ENCODE assay signal across 19 cellular contexts in the genomic region with DNA sequence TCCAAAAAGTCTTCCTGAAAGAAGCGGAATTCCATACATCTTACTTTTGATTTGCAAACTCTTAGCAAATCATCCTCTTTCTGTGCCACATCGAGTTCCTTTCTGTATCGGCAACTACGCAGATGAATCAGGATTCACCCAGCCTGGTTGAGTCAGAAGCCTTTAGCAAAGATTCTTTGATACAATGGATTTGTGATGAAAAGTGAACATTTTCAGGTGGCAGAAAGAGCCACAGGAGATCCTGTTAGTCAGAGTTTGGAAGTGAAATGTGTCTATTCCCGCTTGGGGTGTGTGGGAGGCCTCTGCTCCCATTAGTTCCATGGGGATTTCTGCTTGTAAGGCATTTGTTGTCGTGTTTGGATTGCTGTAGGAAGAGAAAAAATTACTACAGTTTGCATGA.
DNase-seq lines count a peak whose midpoint lies in the region; ATAC-seq and TF ChIP-seq lines count a peak whose summit lies in the region.
"Had no signal": no experiment of that assay in that cellular context is flagged by ENCODE, and none has a peak within 500 bp of the region (broad histone marks: within the 10 kb centered on the region; RNA-seq: fewer than 3 reads in every experiment).

No MANE protein-coding gene starts in this region.

- no peak for TF ChIP-seq EP300 in transverse colon (IDR thresholded peaks at IDR 0.05; ENCODE audit: low read depth)

- H3K9me3 ChIP-seq in heart right ventricle: no peaks in the 10 kb centered on the region
- H3K9me3 ChIP-seq in smooth muscle cell (replicated peaks; ENCODE audit: low read depth): no peaks in the 10 kb centered on the region
- H3K9me3 ChIP-seq in transverse colon: no peaks in the 10 kb centered on the region
- H3K9me3 ChIP-seq: MG63 had no signal

- no peaks in the 10 kb centered on the region for H3K79me2 ChIP-seq in smooth muscle cell (ENCODE audit: low read depth)

- peaks cover 6% of the 10 kb centered on the region for H3F3A ChIP-seq in smooth muscle cell (ENCODE audit: low read depth)

- TF ChIP-seq CTCF in heart right ventricle (IDR thresholded peaks at IDR 0.05) (no peak), smooth muscle cell (IDR thresholded peaks at IDR 0.05; ENCODE audit: borderline replicate concordance, insufficient read depth, poor library complexity, severe bottlenecking) (no peak), transverse colon (IDR thresholded peaks at IDR 0.05) (no peak)

- no peak overlapping the region for H3K9ac ChIP-seq in smooth muscle cell (ENCODE audit: low read depth)
- H3K9ac ChIP-seq: KMS-11 had no signal

- intact Hi-C loops in heart right ventricle (cut with DNase I): loop anchor here in 6 of 10 donors (5.0 to 10.0 kb wide), 9 partner anchors 55 to 285 kb away; no protein-coding TSS in a partner anchor
- intact Hi-C loops in Right ventricle myocardium inferior (cut with DNase I): no loop called here
- intact Hi-C loops in transverse colon (cut with DNase I; ENCODE audit: low total_unique reads): no loop called here

- H3K36me3 ChIP-seq in heart right ventricle (no peaks in the 10 kb centered on the region), smooth muscle cell (ENCODE audit: low read depth) (no peaks in the 10 kb centered on the region), transverse colon (no peaks in the 10 kb centered on the region)
- H3K36me3 ChIP-seq: MG63 had no signal

- no peaks in the 10 kb centered on the region for H4K20me1 ChIP-seq in smooth muscle cell (ENCODE audit: low read depth)

- ATAC-seq in heart right ventricle (no peak), Right ventricle myocardium inferior (no peak), HG03460 (IDR thresholded peaks at IDR 0.05; ENCODE audit: unreplicated experiment) (no peak), HG02763 (IDR thresholded peaks at IDR 0.05; ENCODE audit: unreplicated experiment) (no peak)
- ATAC-seq: HCT116, HepG2, PC-3 had no signal

- WGBS in heart right ventricle, 2 donors: 77 to 80% methylated on average over 6 of the region's 6 CpGs
- 75% methylated on average over 6 of the region's 6 CpGs for WGBS in smooth muscle cell (ENCODE audit: low lambda C conversion rate)
- 82 to 85% methylated on average over 4 to 6 of the region's 6 CpGs for WGBS in transverse colon (ENCODE audit: low coverage in 1 of 2), 2 donors

- no peak for DNase-seq in heart right ventricle
- DNase-seq in Right ventricle myocardium inferior (ENCODE audit: missing footprints): no peak
- DNase-seq in RPMI7951 (ENCODE audit: low read depth): peak; percentile 80
- peak; percentile 7 for DNase-seq in iris pigment epithelial cell (ENCODE audit: low read depth)
- no peak for DNase-seq in smooth muscle cell (lab: John Stamatoyannopoulos, UW; ENCODE audit: unreplicated experiment)
- DNase-seq in transverse colon: no peak
- DNase-seq: COR-L47, MG63, NCI-H1092 treated with DMSO at 0.1 percent for 48 hours, NCI-H1694, NCI-H446, PC-3, Right ventricle myocardium superior had no signal

- H3K4me1 ChIP-seq in heart right ventricle (peaks cover 0 to 37% (median 6%) of the 10 kb centered on the region in 9 donors), smooth muscle cell (ENCODE audit: low read depth) (no peaks in the 10 kb centered on the region), transverse colon (no peaks in the 10 kb centered on the region)

- H3K27ac ChIP-seq in heart right ventricle (peak overlapping the region in 7 of 10 donors; percentile 5 to 90 (median 51)), smooth muscle cell (ENCODE audit: low read depth) (no peak overlapping the region), transverse colon (no peak overlapping the region)
- H3K27ac ChIP-seq: HL-60, KMS-11 had no signal

- no peak for TF ChIP-seq POLR2A in transverse colon (IDR thresholded peaks at IDR 0.05)

- in situ Hi-C loops in transverse colon (cut with MboI; ENCODE audit: low pct_ligation_motif_present in 1 of 4, low pct_unique_long_range_greater_than_20kb in 1 of 4, low sequenced_read_pairs in 3 of 4): no loop called here

- H2AFZ ChIP-seq in smooth muscle cell (ENCODE audit: low read depth): peak overlapping the region; percentile 31

- H3K4me3 ChIP-seq in heart right ventricle: peak overlapping the region in 1 of 10 donors; percentile 11
- H3K4me3 ChIP-seq in smooth muscle cell: no peak overlapping the region
- H3K4me3 ChIP-seq in transverse colon: no peak overlapping the region
- H3K4me3 ChIP-seq: MG63 had no signal

- no peaks in the 10 kb centered on the region for H3K27me3 ChIP-seq in heart right ventricle
- H3K27me3 ChIP-seq in smooth muscle cell (ENCODE audit: low read depth): no peaks in the 10 kb centered on the region
- no peaks in the 10 kb centered on the region for H3K27me3 ChIP-seq in transverse colon

- H3K4me2 ChIP-seq in smooth muscle cell: no peak overlapping the region
- H3K4me2 ChIP-seq: KMS-11 had no signal

Comparison
In these comparisons a context has a peak if more than half of its experiments do, and no peak if none do; other contexts are left out.
1. intact Hi-C loops: an anchor here in heart right ventricle (5.0 to 10.0 kb wide); none called in Right ventricle myocardium inferior and transverse colon.
2. DNase-seq: peak in RPMI7951 (single experiment) and iris pigment epithelial cell (single experiment); none in heart right ventricle (0 of 2), Right ventricle myocardium inferior (single experiment), smooth muscle cell (single experiment) and transverse colon (single experiment).
3. H3K27ac ChIP-seq: peak in heart right ventricle (7 of 10); none in smooth muscle cell (single experiment) and transverse colon (0 of 4).